8 cellular contexts compared by ENCODE assay signal in the genomic region with DNA sequence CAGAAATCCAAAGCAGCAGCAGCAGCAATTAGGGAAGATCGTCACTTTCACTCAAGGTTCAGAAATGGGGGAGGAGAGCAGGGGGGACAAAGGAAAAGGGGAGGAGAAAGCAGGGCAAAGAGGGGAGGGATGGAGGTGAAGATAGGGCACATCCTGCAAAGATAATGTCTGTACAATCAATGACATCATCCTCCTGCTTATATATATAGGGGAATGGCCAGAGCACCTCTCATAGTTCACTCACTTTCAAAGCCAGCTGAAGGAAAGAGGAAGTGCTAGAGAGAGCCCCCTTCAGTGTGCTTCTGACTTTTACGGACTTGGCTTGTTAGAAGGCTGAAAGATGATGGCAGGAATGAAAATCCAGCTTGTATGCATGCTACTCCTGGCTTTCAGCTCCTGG. TPM values are rescaled to one million over a fixed set of nuclear protein-coding genes. Genes with fewer than 3 reads are reported as not detected.
A peak's percentile ranks its signal among the peaks of the same experiment; 100 is the strongest.
DNase-seq lines count a peak whose midpoint lies in the region; ATAC-seq and TF ChIP-seq lines count a peak whose summit lies in the region.

A gene with protein sequence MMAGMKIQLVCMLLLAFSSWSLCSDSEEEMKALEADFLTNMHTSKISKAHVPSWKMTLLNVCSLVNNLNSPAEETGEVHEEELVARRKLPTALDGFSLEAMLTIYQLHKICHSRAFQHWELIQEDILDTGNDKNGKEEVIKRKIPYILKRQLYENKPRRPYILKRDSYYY (plus strand): TSS at position 232 of the 400 bp plus-strand sequence. CDS start 109 bp downstream, at position 341.

- no peaks in the 10 kb centered on the region for H3K36me3 Mint-ChIP-seq in brain

- peaks cover 4% of the 10 kb centered on the region for H3K27me3 Mint-ChIP-seq in brain

- no peaks in the 10 kb centered on the region for H3K9me3 ChIP-seq in ES-I3 (ENCODE audit: control insufficient read depth, insufficient read depth, low read length)
- no peaks in the 10 kb centered on the region for H3K9me3 ChIP-seq in HAP-1
- H3K9me3 ChIP-seq in tibial artery, result no peaks in the 10 kb centered on the region

- peak within 1 kb of the TSS in 1 of 5 experiments; percentile 2 for H3K27ac Mint-ChIP-seq in brain

- in situ Hi-C loops in HAP-1 (cut with MboI; ENCODE audit: low sequenced_read_pairs), result loop anchor here (25.0 kb wide), 1 partner anchor 387 kb away; no protein-coding TSS in a partner anchor

- H3K27ac ChIP-seq in tibial artery, result no peak within 1 kb of the TSS

- H3K4me3 ChIP-seq in HAP-1, result no peak within 1 kb of the TSS
- H3K4me3 ChIP-seq in tibial artery, result no peak within 1 kb of the TSS

- intact Hi-C loops in tibial artery (cut with DNase I; ENCODE audit: low total_unique reads), result no loop called here

- H3K9me3 Mint-ChIP-seq in brain, result no peaks in the 10 kb centered on the region

- H3K4me3 Mint-ChIP-seq in brain, result peak within 1 kb of the TSS; percentile 5 to 70 (median 25)

- no peaks in the 10 kb centered on the region for H3K36me3 ChIP-seq in ES-I3 (ENCODE audit: insufficient read depth, low read length)
- no peaks in the 10 kb centered on the region for H3K36me3 ChIP-seq in HAP-1 (replicated peaks)
- H3K36me3 ChIP-seq in tibial artery, result no peaks in the 10 kb centered on the region

- peaks cover 7% of the 10 kb centered on the region; the same call in 1 of the 2 replicates for H3K27me3 ChIP-seq in HAP-1 (ENCODE audit: low read depth)
- no peaks in the 10 kb centered on the region for H3K27me3 ChIP-seq in tibial artery

- peak; percentile 64 for ATAC-seq in GM21737 (IDR thresholded peaks at IDR 0.05; ENCODE audit: unreplicated experiment)

- TF ChIP-seq CTCF in brain (conservative IDR thresholded peaks at IDR 0.05), result peak in 1 of 2 experiments; percentile 24
- no peak for TF ChIP-seq CTCF in tibial artery (IDR thresholded peaks at IDR 0.05)

- peak; percentile 76 to 84 for DNase-seq in Kasumi-1 (lab: John Stamatoyannopoulos, UW)
- DNase-seq in HAP-1 (ENCODE audit: low spot score in 2 of 2), result no peak
- DNase-seq in NCI-H1694 treated with DMSO at 0.1 percent for 48 hours (lab: John Stamatoyannopoulos, UW), result no peak
- no peak for DNase-seq in activated CD8-positive, alpha-beta memory T cell treated with anti-CD3 and anti-CD28 coated beads, Interleukin-2, amount 50 U/mL, for 48 hours
- no peak for DNase-seq in tibial artery

- H3K9ac ChIP-seq in ES-I3 (ENCODE audit: low read depth, low read length), result peak within 1 kb of the TSS; percentile 31

- no peaks in the 10 kb centered on the region for H3K4me1 ChIP-seq in ES-I3 (ENCODE audit: insufficient read depth, low read length)
- no peaks in the 10 kb centered on the region for H3K4me1 ChIP-seq in HAP-1
- no peaks in the 10 kb centered on the region for H3K4me1 ChIP-seq in tibial artery

- H3K4me1 Mint-ChIP-seq in brain, result peaks cover 14% of the 10 kb centered on the region

RNA-seq across cellular contexts. Expression of the gene that starts here (rescaled TPM):
- polyA plus RNA-seq in brain (ENCODE audit: insufficient read depth, low read depth, low replicate concordance), result not detected

Comparison
In these comparisons a context has a peak if more than half of its experiments do, and no peak if none do; other contexts are left out.
1. DNase-seq: peak in Kasumi-1 (2 of 2); none in HAP-1 (0 of 2), NCI-H1694 treated with DMSO at 0.1 percent for 48 hours (single experiment), activated CD8-positive, alpha-beta memory T cell treated with anti-CD3 and anti-CD28 coated beads, Interleukin-2, amount 50 U/mL, for 48 hours (single experiment) and tibial artery (0 of 2).